Comparison of ENCODE assay signal across 8 cellular contexts in the genomic region with DNA sequence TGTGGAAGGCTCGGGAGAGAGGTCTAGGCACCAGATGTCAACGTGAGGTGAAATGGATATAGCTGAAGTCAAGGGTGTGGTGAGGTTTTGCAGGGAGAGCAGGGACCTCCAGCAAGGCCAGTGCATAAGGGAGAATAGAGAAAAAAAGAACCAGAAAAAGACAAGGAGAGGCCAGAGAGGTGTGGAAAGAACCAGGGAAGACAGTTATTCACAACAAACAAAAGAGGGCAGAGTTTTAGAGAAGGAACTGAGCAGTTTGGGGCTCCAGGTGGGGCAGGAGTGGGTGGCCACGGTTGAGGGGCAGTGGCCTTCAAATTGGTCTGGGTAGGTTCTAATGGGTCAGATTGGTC. TPM values are rescaled to one million over a fixed set of nuclear protein-coding genes. Genes with fewer than 3 reads are reported as not detected.
DNase-seq lines count a peak whose midpoint lies in the region; ATAC-seq, FAIRE-seq and TF ChIP-seq lines count a peak whose summit lies in the region.

No MANE protein-coding gene starts in this region.

- H3K27ac ChIP-seq in heart left ventricle, result peak overlapping the region; percentile 92 to 100 (median 99)
- H3K27ac ChIP-seq in astrocyte (ENCODE audit: low read depth, low read length), result peak overlapping the region; percentile 96
- peak overlapping the region; percentile 99 for H3K27ac ChIP-seq in lower lobe of right lung
- H3K27ac ChIP-seq in urinary bladder (ENCODE audit: low read depth), result peak overlapping the region; percentile 54

- FAIRE-seq in astrocyte (lab: Jason Lieb, UNC), result no peak

- H3K9me3 ChIP-seq in heart left ventricle (no peaks in the 10 kb centered on the region), astrocyte (ENCODE audit: insufficient read depth, low read depth, low read length) (no peaks in the 10 kb centered on the region), lower lobe of right lung (no peaks in the 10 kb centered on the region)

- no peaks in the 10 kb centered on the region for H3K36me3 Mint-ChIP-seq in astrocyte (ENCODE audit: low read depth, unreplicated experiment)

- no peak for TF ChIP-seq CTCF in heart left ventricle (IDR thresholded peaks at IDR 0.05)
- no peak for TF ChIP-seq CTCF in astrocyte (IDR thresholded peaks at IDR 0.05; ENCODE audit: insufficient read depth, low read depth, low read length)
- TF ChIP-seq CTCF in lower lobe of right lung (IDR thresholded peaks at IDR 0.05), result no peak

- no peaks in the 10 kb centered on the region for H3K79me2 ChIP-seq in astrocyte (ENCODE audit: insufficient read depth, low read length)

- no peak for DNase-seq in heart left ventricle
- no peak for DNase-seq in Right ventricle myocardium superior
- no peak for DNase-seq in astrocyte (ENCODE audit: low read depth)
- DNase-seq in lower lobe of right lung, result no peak
- no peak for DNase-seq in HK-2 (ENCODE audit: unreplicated experiment)
- no peak for DNase-seq in NCI-H1048 (lab: John Stamatoyannopoulos, UW)
- no peak for DNase-seq in central memory CD4-positive, alpha-beta T cell

- peaks cover 23% of the 10 kb centered on the region for H3K4me1 Mint-ChIP-seq in astrocyte (ENCODE audit: low read depth, unreplicated experiment)

- no peak for ATAC-seq in heart left ventricle
- no peak for ATAC-seq in Right ventricle myocardium superior (ENCODE audit: poor library complexity)
- ATAC-seq in lower lobe of right lung, result no peak

- peaks cover 2% of the 10 kb centered on the region for H3K27me3 Mint-ChIP-seq in astrocyte (ENCODE audit: low read depth, unreplicated experiment)

- H3K9ac ChIP-seq in astrocyte (ENCODE audit: low read length), result peak overlapping the region; percentile 91

- peaks cover 0 to 29% (median 18%) of the 10 kb centered on the region in 12 donors for H3K4me1 ChIP-seq in heart left ventricle
- peaks cover 33% of the 10 kb centered on the region for H3K4me1 ChIP-seq in astrocyte (ENCODE audit: insufficient read depth, low read length)
- H3K4me1 ChIP-seq in lower lobe of right lung, result peaks cover 25% of the 10 kb centered on the region
- no peaks in the 10 kb centered on the region for H3K4me1 ChIP-seq in urinary bladder (ENCODE audit: insufficient read depth)

- peak overlapping the region; percentile 94 for H3K27ac Mint-ChIP-seq in astrocyte (ENCODE audit: unreplicated experiment)

- H2AFZ ChIP-seq in astrocyte (ENCODE audit: low read depth, low read length), result peak overlapping the region; percentile 70

- H3K4me3 Mint-ChIP-seq in astrocyte (ENCODE audit: unreplicated experiment), result peak overlapping the region; percentile 93

- H3K4me3 ChIP-seq in heart left ventricle, result peak overlapping the region in 11 of 12 donors; percentile 69 to 93 (median 81)
- peak overlapping the region; percentile 74 for H3K4me3 ChIP-seq in astrocyte (ENCODE audit: insufficient read depth, low read depth, low read length)
- H3K4me3 ChIP-seq in lower lobe of right lung, result peak overlapping the region; percentile 95
- H3K4me3 ChIP-seq in urinary bladder (ENCODE audit: low read depth, low read length), result peak overlapping the region; percentile 83

- H3K36me3 ChIP-seq in heart left ventricle (no peaks in the 10 kb centered on the region), astrocyte (ENCODE audit: insufficient read depth, low read length) (no peaks in the 10 kb centered on the region), lower lobe of right lung (no peaks in the 10 kb centered on the region), urinary bladder (ENCODE audit: insufficient read depth) (no peaks in the 10 kb centered on the region)

- 31 to 38% (median 35%) methylated on average over 3 of the region's 3 CpGs for WGBS in heart left ventricle, 4 donors
- WGBS in urinary bladder, result 32% methylated on average over 3 of the region's 3 CpGs

- intact Hi-C loops in heart left ventricle (cut with DNase I), result loop anchor here (1.0 to 10.0 kb wide), 11 partner anchors 17 to 196 kb away; a partner anchor contains a TSS
- intact Hi-C loops in Right ventricle myocardium superior (cut with DNase I), result loop anchor here (2.0 to 10.0 kb wide), 3 partner anchors 36 to 145 kb away; no protein-coding TSS in a partner anchor
- intact Hi-C loops in lower lobe of right lung (cut with DNase I), result no loop called here

- H3K9me3 Mint-ChIP-seq in astrocyte (ENCODE audit: unreplicated experiment), result no peaks in the 10 kb centered on the region

- no peaks in the 10 kb centered on the region for H4K20me1 ChIP-seq in astrocyte (ENCODE audit: insufficient read depth, low read length)

- no peak for TF ChIP-seq POLR2A in heart left ventricle (IDR thresholded peaks at IDR 0.05)

- H3K4me2 ChIP-seq in astrocyte (ENCODE audit: low read length), result peak overlapping the region; percentile 87

- H3K27me3 ChIP-seq in heart left ventricle (no peaks in the 10 kb centered on the region), astrocyte (ENCODE audit: insufficient read depth, low read length) (no peaks in the 10 kb centered on the region), lower lobe of right lung (ENCODE audit: low read depth) (no peaks in the 10 kb centered on the region)

RNA-seq across cellular contexts. Expression of a gene that starts 11.6 kb away (rescaled TPM):
- total RNA-seq in heart left ventricle, result 10 to 100 TPM; 37.0 to 76.0 (median 62.8) TPM
- polyA plus RNA-seq in heart left ventricle, result 10 to 100 TPM; 40.8 to 85.4 TPM
- total RNA-seq in Right ventricle myocardium superior, result 70.5 TPM
- 9.4 and 12.4 TPM in 2 replicates for total RNA-seq in astrocyte
- 22.4 TPM for total RNA-seq in lower lobe of right lung
- total RNA-seq in urinary bladder, result 8.7 TPM
- 25.5 TPM for polyA plus RNA-seq in urinary bladder

RNA-seq across cellular contexts. Expression of a gene that starts 16.7 kb away (rescaled TPM):
- 100 to 1,000 TPM; 168 to 246 (median 188) TPM for total RNA-seq in heart left ventricle
- polyA plus RNA-seq in heart left ventricle, result 100 to 1,000 TPM; 146 to 157 TPM
- total RNA-seq in Right ventricle myocardium superior, result 265 TPM
- 68.4 and 75.3 TPM in 2 replicates for total RNA-seq in astrocyte
- 160 TPM for total RNA-seq in lower lobe of right lung
- 58.8 TPM for total RNA-seq in urinary bladder
- 130 TPM for polyA plus RNA-seq in urinary bladder
